Comparison of ENCODE assay signal across 1 cellular context in the genomic region with DNA sequence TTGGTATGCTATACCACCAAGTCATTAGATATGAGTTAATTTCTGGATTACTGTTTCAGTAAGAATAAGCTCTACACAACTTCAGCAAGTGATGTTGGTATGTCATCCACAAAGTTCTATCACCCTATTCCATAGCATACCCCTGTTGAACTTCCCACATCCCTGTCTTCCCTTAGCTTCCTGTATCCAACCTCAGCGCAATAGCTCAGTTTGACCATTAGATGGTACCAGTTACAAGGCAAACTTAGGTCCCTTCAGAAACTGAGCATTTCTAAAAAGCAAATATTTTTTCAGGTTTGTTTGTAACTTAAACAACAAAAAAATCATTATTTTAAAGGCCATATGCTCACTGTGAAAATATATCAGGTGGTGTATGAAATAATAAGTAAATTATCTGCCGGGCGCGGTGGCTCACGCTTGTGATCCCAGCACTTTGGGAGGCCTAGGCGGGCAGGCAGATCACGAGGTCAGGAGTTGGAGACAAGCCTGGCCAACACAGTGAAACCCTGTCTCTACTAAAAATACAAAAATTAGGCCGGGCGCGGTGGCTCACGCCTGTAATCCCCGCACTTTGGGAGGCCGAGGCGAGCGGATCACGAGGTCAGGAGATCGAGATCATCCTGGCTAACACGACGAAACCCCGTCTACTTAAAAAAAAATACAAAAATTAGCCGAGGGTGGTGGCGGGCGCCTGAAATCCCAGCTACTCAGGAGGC.
TF ChIP-seq lines count a peak whose summit lies in the region.

No MANE protein-coding gene starts in this region.

TF ChIP-seq in HCT116, 20 proteins besides CTCF, POLR2A, EP300 and RAD21 (continued from another document):
- TF ChIP-seq REST (IDR thresholded peaks at IDR 0.05; ENCODE audit: low read depth) = no peak
- TF ChIP-seq, protein P1, sequence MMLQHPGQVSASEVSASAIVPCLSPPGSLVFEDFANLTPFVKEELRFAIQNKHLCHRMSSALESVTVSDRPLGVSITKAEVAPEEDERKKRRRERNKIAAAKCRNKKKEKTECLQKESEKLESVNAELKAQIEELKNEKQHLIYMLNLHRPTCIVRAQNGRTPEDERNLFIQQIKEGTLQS (IDR thresholded peaks at IDR 0.05) = no peak
- TF ChIP-seq MAX (IDR thresholded peaks at IDR 0.05) = no peak
- no peak for TF ChIP-seq CBX3 (IDR thresholded peaks at IDR 0.05; ENCODE audit: low read depth)
- TF ChIP-seq FOSL1 (IDR thresholded peaks at IDR 0.05; ENCODE audit: low read depth) = no peak
- no peak for TF ChIP-seq CEBPB (IDR thresholded peaks at IDR 0.05; ENCODE audit: low read depth)
- TF ChIP-seq POLR2AphosphoS5 (IDR thresholded peaks at IDR 0.05; ENCODE audit: low read depth, low read length) = no peak
- TF ChIP-seq TCF7L2 (IDR thresholded peaks at IDR 0.05; ENCODE audit: borderline replicate concordance, extremely low read depth, insufficient read depth, insufficient read length) = no peak
- no peak for TF ChIP-seq ZFX (IDR thresholded peaks at IDR 0.05)
